8 cellular contexts compared by ENCODE assay signal in the genomic region with DNA sequence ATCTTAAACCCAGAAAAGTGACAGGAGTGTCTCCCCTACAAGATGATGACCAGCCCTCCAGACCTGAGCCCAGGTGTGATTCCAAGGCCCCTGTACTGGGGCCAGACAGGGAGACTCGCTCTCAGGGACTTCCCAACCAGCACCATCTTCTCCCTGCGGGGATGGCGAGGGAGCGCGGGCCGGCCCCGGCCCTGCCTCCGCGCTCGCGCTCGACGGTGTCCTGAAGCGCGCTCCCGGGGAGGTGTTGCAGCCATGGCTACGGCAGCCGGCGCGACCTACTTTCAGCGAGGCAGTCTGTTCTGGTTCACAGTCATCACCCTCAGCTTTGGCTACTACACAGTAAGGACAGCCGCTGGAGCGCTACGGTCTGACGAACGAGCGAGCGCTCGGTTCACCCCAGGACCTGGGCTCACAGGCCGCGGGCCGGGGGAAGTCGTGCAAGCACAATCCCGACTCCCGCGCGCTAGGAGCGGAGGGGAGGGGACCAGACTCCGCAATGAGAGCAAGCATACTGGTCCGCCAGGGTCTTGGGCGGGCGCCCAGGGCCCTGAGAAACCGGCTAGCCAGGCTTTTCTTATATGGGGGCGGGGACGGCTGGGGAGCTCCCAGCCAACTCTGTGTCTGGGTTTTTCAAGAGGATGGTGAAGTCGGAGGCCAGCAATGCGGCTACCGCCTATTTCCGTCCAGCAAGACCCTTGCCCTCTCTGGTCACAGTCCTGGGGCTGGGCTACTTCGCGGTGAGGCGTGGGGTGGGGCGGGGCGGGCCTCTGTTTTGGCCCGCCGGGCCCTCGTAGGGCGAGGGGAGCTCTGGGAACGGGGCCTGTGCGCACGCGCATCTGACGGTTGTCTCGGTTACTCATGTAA. TPM values are rescaled to one million over a fixed set of nuclear protein-coding genes. Genes with fewer than 3 reads are reported as not detected.
DNase-seq lines count a peak whose midpoint lies in the region; ATAC-seq and TF ChIP-seq lines count a peak whose summit lies in the region.

A gene with protein sequence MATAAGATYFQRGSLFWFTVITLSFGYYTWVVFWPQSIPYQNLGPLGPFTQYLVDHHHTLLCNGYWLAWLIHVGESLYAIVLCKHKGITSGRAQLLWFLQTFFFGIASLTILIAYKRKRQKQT (plus strand): TSS at position 218 of the 864 bp plus-strand sequence. CDS start 35 bp downstream, at position 253.

- H3K4me2 ChIP-seq in neural cell (ENCODE audit: low read length), result peak within 1 kb of the TSS; percentile 81

- peak within 1 kb of the TSS; percentile 85 for H3K4me3 ChIP-seq in neural cell (ENCODE audit: low read length)

- no peak for TF ChIP-seq EP300 in neural cell (conservative IDR thresholded peaks at IDR 0.05; ENCODE audit: poor library complexity, severe bottlenecking)

- H3K36me3 ChIP-seq in neural cell (ENCODE audit: insufficient read depth, low read length), result no peaks in the 10 kb centered on the region

- H3K4me3 Mint-ChIP-seq in stimulated activated naive CD8-positive, alpha-beta T cell treated with anti-CD3 and anti-CD28 coated beads, Interleukin-15, amount 100 ng/mL, for 72 hours, result peak within 1 kb of the TSS; percentile 93 to 100

- no peaks in the 10 kb centered on the region for H3K27me3 Mint-ChIP-seq in stimulated activated naive CD8-positive, alpha-beta T cell treated with anti-CD3 and anti-CD28 coated beads, Interleukin-15, amount 100 ng/mL, for 72 hours

- TF ChIP-seq CTCF in neural cell (IDR thresholded peaks at IDR 0.05; ENCODE audit: poor library complexity, severe bottlenecking), result peak; percentile 17

- H3K27ac Mint-ChIP-seq in stimulated activated naive CD8-positive, alpha-beta T cell treated with anti-CD3 and anti-CD28 coated beads, Interleukin-15, amount 100 ng/mL, for 72 hours, result peak within 1 kb of the TSS; percentile 95 to 99

- no peaks in the 10 kb centered on the region for H4K20me1 ChIP-seq in neural cell (ENCODE audit: insufficient read depth)

- no peaks in the 10 kb centered on the region for H3K9me2 ChIP-seq in neural cell (ENCODE audit: insufficient read depth, low read length)

- no peaks in the 10 kb centered on the region for H3K9me3 ChIP-seq in neural cell (ENCODE audit: low read length)

- peak within 1 kb of the TSS; percentile 100 for H2AFZ ChIP-seq in neural cell (ENCODE audit: low read depth, low read length)

- H3K9ac ChIP-seq in neural cell (ENCODE audit: low read length), result peak within 1 kb of the TSS; percentile 95

- H3K79me2 ChIP-seq in neural cell (replicated peaks; ENCODE audit: insufficient read depth, low read length), result peaks cover 8% of the 10 kb centered on the region

- no peaks in the 10 kb centered on the region for H3K27me3 ChIP-seq in neural cell (ENCODE audit: insufficient read depth, low read depth, low read length)

- peak; percentile 35 for TF ChIP-seq RAD21 in neural cell (conservative IDR thresholded peaks at IDR 0.05)

- H3F3A ChIP-seq in neural cell (ENCODE audit: insufficient read depth, low read length, poor library complexity, severe bottlenecking), result no peaks in the 10 kb centered on the region

- peak; percentile 86 for ATAC-seq in stimulated activated naive CD8-positive, alpha-beta T cell treated with anti-CD3 and anti-CD28 coated beads, Interleukin-15, amount 100 ng/mL, for 72 hours

- H3K27ac ChIP-seq in neural cell (ENCODE audit: low read length), result peak within 1 kb of the TSS; percentile 94

- H3K9me3 Mint-ChIP-seq in stimulated activated naive CD8-positive, alpha-beta T cell treated with anti-CD3 and anti-CD28 coated beads, Interleukin-15, amount 100 ng/mL, for 72 hours, result no peaks in the 10 kb centered on the region

- DNase-seq in EL (peak; percentile 89), GOT3 (lab: John Stamatoyannopoulos, UW) (peak; percentile 58), LHCN-M2 (ENCODE audit: low read depth) (peak; percentile 84), SHP77 treated with DMSO at 0.1 percent for 48 hours (lab: John Stamatoyannopoulos, UW) (peak; percentile 16), fibroblast of the conjunctiva (ENCODE audit: low read depth) (peak; percentile 81)
- peak; percentile 94 for DNase-seq in activated effector memory CD4-positive, alpha-beta T cell treated with anti-CD3 and anti-CD28 coated beads, Interleukin-2, amount 50 U/mL, for 16 hours
- DNase-seq in stimulated activated naive CD8-positive, alpha-beta T cell treated with anti-CD3 and anti-CD28 coated beads, Interleukin-15, amount 100 ng/mL, for 72 hours, result peak; percentile 78 to 89

- peaks cover 30% of the 10 kb centered on the region for H3K4me1 Mint-ChIP-seq in stimulated activated naive CD8-positive, alpha-beta T cell treated with anti-CD3 and anti-CD28 coated beads, Interleukin-15, amount 100 ng/mL, for 72 hours

TF ChIP-seq in neural cell, 6 proteins besides CTCF, POLR2A, EP300 and RAD21:
- TF ChIP-seq SMC3 (conservative IDR thresholded peaks at IDR 0.05; ENCODE audit: poor library complexity), result no peak
- TF ChIP-seq TAF1 (IDR thresholded peaks at IDR 0.05; ENCODE audit: low read depth), result peak; percentile 72
- TF ChIP-seq MXI1 (conservative IDR thresholded peaks at IDR 0.05; ENCODE audit: poor library complexity, severe bottlenecking), result peak; percentile 26
- TF ChIP-seq POLR2AphosphoS5 (IDR thresholded peaks at IDR 0.05), result peak; percentile 82
- TF ChIP-seq, protein P1, sequence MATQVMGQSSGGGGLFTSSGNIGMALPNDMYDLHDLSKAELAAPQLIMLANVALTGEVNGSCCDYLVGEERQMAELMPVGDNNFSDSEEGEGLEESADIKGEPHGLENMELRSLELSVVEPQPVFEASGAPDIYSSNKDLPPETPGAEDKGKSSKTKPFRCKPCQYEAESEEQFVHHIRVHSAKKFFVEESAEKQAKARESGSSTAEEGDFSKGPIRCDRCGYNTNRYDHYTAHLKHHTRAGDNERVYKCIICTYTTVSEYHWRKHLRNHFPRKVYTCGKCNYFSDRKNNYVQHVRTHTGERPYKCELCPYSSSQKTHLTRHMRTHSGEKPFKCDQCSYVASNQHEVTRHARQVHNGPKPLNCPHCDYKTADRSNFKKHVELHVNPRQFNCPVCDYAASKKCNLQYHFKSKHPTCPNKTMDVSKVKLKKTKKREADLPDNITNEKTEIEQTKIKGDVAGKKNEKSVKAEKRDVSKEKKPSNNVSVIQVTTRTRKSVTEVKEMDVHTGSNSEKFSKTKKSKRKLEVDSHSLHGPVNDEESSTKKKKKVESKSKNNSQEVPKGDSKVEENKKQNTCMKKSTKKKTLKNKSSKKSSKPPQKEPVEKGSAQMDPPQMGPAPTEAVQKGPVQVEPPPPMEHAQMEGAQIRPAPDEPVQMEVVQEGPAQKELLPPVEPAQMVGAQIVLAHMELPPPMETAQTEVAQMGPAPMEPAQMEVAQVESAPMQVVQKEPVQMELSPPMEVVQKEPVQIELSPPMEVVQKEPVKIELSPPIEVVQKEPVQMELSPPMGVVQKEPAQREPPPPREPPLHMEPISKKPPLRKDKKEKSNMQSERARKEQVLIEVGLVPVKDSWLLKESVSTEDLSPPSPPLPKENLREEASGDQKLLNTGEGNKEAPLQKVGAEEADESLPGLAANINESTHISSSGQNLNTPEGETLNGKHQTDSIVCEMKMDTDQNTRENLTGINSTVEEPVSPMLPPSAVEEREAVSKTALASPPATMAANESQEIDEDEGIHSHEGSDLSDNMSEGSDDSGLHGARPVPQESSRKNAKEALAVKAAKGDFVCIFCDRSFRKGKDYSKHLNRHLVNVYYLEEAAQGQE (IDR thresholded peaks at IDR 0.05; ENCODE audit: borderline replicate concordance), result peak; percentile 80

RNA-seq across cellular contexts. Expression of the gene that starts here (rescaled TPM):
- total RNA-seq in LHCN-M2 (2014; rRNA removed), result 9.1 and 11.7 TPM in 2 replicates
- 11.4 TPM for polyA plus RNA-seq in LHCN-M2 (2012)
- polyA plus RNA-seq in neural cell, result 24.3 and 25.7 TPM in 2 replicates
- polyA minus RNA-seq in neural cell, result 18.7 and 19.0 TPM in 2 replicates

Comparison
In these comparisons a context has a peak if more than half of its experiments do, and no peak if none do; other contexts are left out.
1. Peak in every context shown above with its lines: DNase-seq, ATAC-seq, H3K4me3 ChIP-seq and H3K27ac ChIP-seq.
2. DNase-seq: peak in every context shown above with its lines; median percentile 94 in activated effector memory CD4-positive, alpha-beta T cell treated with anti-CD3 and anti-CD28 coated beads, Interleukin-2, amount 50 U/mL, for 16 hours; 89 in EL; 84 in LHCN-M2; 84 in stimulated activated naive CD8-positive, alpha-beta T cell treated with anti-CD3 and anti-CD28 coated beads, Interleukin-15, amount 100 ng/mL, for 72 hours; 81 in fibroblast of the conjunctiva; 58 in GOT3; 16 in SHP77 treated with DMSO at 0.1 percent for 48 hours.